In genomic region chrX:47863187-47863586, GRCh38 we compare ENCODE assay signal across 17 cellular contexts. TPM values are rescaled to one million over a fixed set of nuclear protein-coding genes. Genes with fewer than 3 reads are reported as not detected.
A peak's percentile ranks its signal among the peaks of the same experiment; 100 is the strongest.
DNase-seq lines count a peak whose midpoint lies in the region; ATAC-seq, FAIRE-seq and TF ChIP-seq lines count a peak whose summit lies in the region.
"Had no signal": no experiment of that assay in that cellular context is flagged by ENCODE, and none has a peak within 500 bp of the region (broad histone marks: within the 10 kb centered on the region; RNA-seq: fewer than 3 reads in every experiment).

No MANE protein-coding gene starts in this region.

- POLR2A ChIA-PET in SK-N-SH (lab: Yijun Ruan, JAX): no interaction called here

- H3K4me1 ChIP-seq in right cardiac atrium (ENCODE audit: control insufficient read depth, insufficient read depth, low read length): no peaks in the 10 kb centered on the region
- no peaks in the 10 kb centered on the region for H3K4me1 ChIP-seq in left ventricle myocardium inferior
- peaks cover 0 to 5% (median 0%) of the 10 kb centered on the region in 4 donors for H3K4me1 ChIP-seq in right lobe of liver
- no peaks in the 10 kb centered on the region for H3K4me1 ChIP-seq in SK-N-SH (ENCODE audit: control insufficient read depth in 1 of 2, insufficient read depth in 2 of 2, low read depth in 1 of 2, low read length in 1 of 2)
- no peaks in the 10 kb centered on the region for H3K4me1 ChIP-seq in endodermal cell (ENCODE audit: control insufficient read depth, insufficient read depth, low read length)
- H3K4me1 ChIP-seq: BLaER1 had no signal

- peaks cover 47% of the 10 kb centered on the region for H3K9me3 Mint-ChIP-seq in endodermal cell
- H3K9me3 Mint-ChIP-seq: CD8-positive, alpha-beta T cell had no signal

- CTCF ChIA-PET in SK-N-SH (lab: Yijun Ruan, JAX): interaction anchor here (0.8 to 1.4 kb wide), 3 partner anchors 13 to 164 kb away, joined by 4 read pairs; no protein-coding TSS in a partner anchor

- no peak overlapping the region for H3K9ac ChIP-seq in SK-N-SH
- H3K9ac ChIP-seq in endodermal cell (ENCODE audit: extremely low read depth, low read length, poor library complexity, severe bottlenecking): no peak overlapping the region
- H3K9ac ChIP-seq: BLaER1 had no signal

- H2AFZ ChIP-seq in SK-N-SH (ENCODE audit: low read depth): no peak overlapping the region

- ATAC-seq in right cardiac atrium: no peak
- ATAC-seq in right lobe of liver: peak; percentile 87 to 92 (median 90)
- no peak for ATAC-seq in HG03460 (IDR thresholded peaks at IDR 0.05; ENCODE audit: unreplicated experiment)
- ATAC-seq: CD8-positive, alpha-beta T cell had no signal

- DNase-seq in right cardiac atrium (no peak), left ventricle myocardium inferior (no peak), bronchial epithelial cell (ENCODE audit: low read depth) (peak; percentile 42), right lobe of liver (peak; percentile 46 to 79 (median 65)), SK-N-SH (no peak), endodermal cell (no peak)
- DNase-seq in activated naive CD4-positive, alpha-beta T cell treated with anti-CD3 and anti-CD28 coated beads, Interleukin-2, amount 50 U/mL, for 16 hours: no peak
- DNase-seq: CD8-positive, alpha-beta T cell; DMS79; H9; NCI-H1048; NCI-H1694; NCI-H510A treated with DMSO at 0.1 percent for 48 hours; NCI-H82 had no signal

- no peak for TF ChIP-seq POLR2A in right lobe of liver (IDR thresholded peaks at IDR 0.05)

- H3K36me3 ChIP-seq in left ventricle myocardium inferior (no peaks in the 10 kb centered on the region), bronchial epithelial cell (ENCODE audit: control insufficient read depth, insufficient read depth, low read length) (no peaks in the 10 kb centered on the region), right lobe of liver (no peaks in the 10 kb centered on the region), SK-N-SH (replicated peaks in 1 of 2; ENCODE audit: control insufficient read depth in 1 of 2, insufficient read depth in 2 of 2, low read length in 1 of 2) (peaks cover 6 to 12% of the 10 kb centered on the region in 2 experiments), endodermal cell (ENCODE audit: control insufficient read depth, insufficient read depth, low read length) (peaks cover 18% of the 10 kb centered on the region)

- no peaks in the 10 kb centered on the region for H3K27me3 ChIP-seq in right cardiac atrium (ENCODE audit: control insufficient read depth, insufficient read depth)
- H3K27me3 ChIP-seq in left ventricle myocardium inferior (ENCODE audit: low read depth): no peaks in the 10 kb centered on the region
- no peaks in the 10 kb centered on the region for H3K27me3 ChIP-seq in bronchial epithelial cell (ENCODE audit: control insufficient read depth, insufficient read depth, low read length)
- no peaks in the 10 kb centered on the region for H3K27me3 ChIP-seq in right lobe of liver
- H3K27me3 ChIP-seq in SK-N-SH (ENCODE audit: insufficient read depth): no peaks in the 10 kb centered on the region
- no peaks in the 10 kb centered on the region for H3K27me3 ChIP-seq in endodermal cell (ENCODE audit: control insufficient read depth, insufficient read depth, low read length, poor library complexity, severe bottlenecking)

- H3K4me3 ChIP-seq in right cardiac atrium (ENCODE audit: low read length) (no peak overlapping the region), left ventricle myocardium inferior (no peak overlapping the region), bronchial epithelial cell (ENCODE audit: low read depth, low read length) (no peak overlapping the region), right lobe of liver (no peak overlapping the region), SK-N-SH (ENCODE audit: low read depth in 2 of 2, low read length in 1 of 2) (no peak overlapping the region), endodermal cell (ENCODE audit: low read length) (no peak overlapping the region)
- H3K4me3 ChIP-seq: BLaER1 had no signal

- H3K79me2 ChIP-seq in SK-N-SH (ENCODE audit: insufficient read depth): no peaks in the 10 kb centered on the region

- peaks cover 3% of the 10 kb centered on the region for H3K4me1 Mint-ChIP-seq in endodermal cell
- H3K4me1 Mint-ChIP-seq: H9 had no signal

- no peaks in the 10 kb centered on the region for H4K20me1 ChIP-seq in SK-N-SH (ENCODE audit: insufficient read depth)

- no peak overlapping the region for H3K27ac Mint-ChIP-seq in endodermal cell
- H3K27ac Mint-ChIP-seq: CD8-positive, alpha-beta T cell; H9 had no signal

- H3K36me3 Mint-ChIP-seq in endodermal cell (ENCODE audit: low read depth): peaks cover 21% of the 10 kb centered on the region

- no peak for TF ChIP-seq EP300 in SK-N-SH (IDR thresholded peaks at IDR 0.05; ENCODE audit: borderline replicate concordance in 1 of 2, low read depth in 1 of 2, low read length in 1 of 2)

- TF ChIP-seq CTCF in left ventricle myocardium inferior (IDR thresholded peaks at IDR 0.05; ENCODE audit: borderline replicate concordance) (no peak), bronchial epithelial cell (IDR thresholded peaks at IDR 0.05; ENCODE audit: insufficient read depth, low read length, severe bottlenecking) (no peak), right lobe of liver (IDR thresholded peaks at IDR 0.05) (no peak), SK-N-SH (IDR thresholded peaks at IDR 0.05) (no peak), endodermal cell (conservative IDR thresholded peaks at IDR 0.05) (no peak)

- WGBS in right cardiac atrium: 59% methylated on average over 2 of the region's 2 CpGs
- 0% methylated on average over 2 of the region's 2 CpGs for WGBS in right lobe of liver (ENCODE audit: insufficient coverage, low coverage, low lambda C conversion rate, missing lambda C conversion rate)
- 92% methylated on average over 2 of the region's 2 CpGs for WGBS in SK-N-SH (ENCODE audit: low lambda C conversion rate)
- WGBS in endodermal cell (ENCODE audit: insufficient coverage in 1 of 2, insufficient read length in 1 of 2), 2 experiments: 96% methylated on average over 2 of the region's 2 CpGs; no CpG with 5 or more reads in 1 of the 2 experiments

- H3K4me3 Mint-ChIP-seq in endodermal cell: no peak overlapping the region
- H3K4me3 Mint-ChIP-seq: CD8-positive, alpha-beta T cell; H9 had no signal

- intact Hi-C loops in right cardiac atrium (cut with DNase I): no loop called here
- intact Hi-C loops in left ventricle myocardium inferior (cut with micrococcal nuclease): no loop called here
- intact Hi-C loops in right lobe of liver (cut with DNase I): no loop called here

- no peak for TF ChIP-seq RAD21 in SK-N-SH (IDR thresholded peaks at IDR 0.05; ENCODE audit: low read length)

- H3K27ac ChIP-seq in right cardiac atrium (ENCODE audit: low read length) (peak overlapping the region; percentile 52), left ventricle myocardium inferior (replicated peaks) (no peak overlapping the region), right lobe of liver (peak overlapping the region; percentile 57 to 86 (median 65)), SK-N-SH (ENCODE audit: low read depth in 2 of 2, low read length in 1 of 2) (no peak overlapping the region), endodermal cell (ENCODE audit: low read depth, low read length) (no peak overlapping the region)
- H3K27ac ChIP-seq: BLaER1 had no signal

- H3K9me3 ChIP-seq in right cardiac atrium (ENCODE audit: control insufficient read depth, low read length) (no peaks in the 10 kb centered on the region), left ventricle myocardium inferior (replicated peaks) (no peaks in the 10 kb centered on the region), right lobe of liver (no peaks in the 10 kb centered on the region), SK-N-SH (no peaks in the 10 kb centered on the region), endodermal cell (ENCODE audit: control insufficient read depth, low read length) (no peaks in the 10 kb centered on the region)
- H3K9me3 ChIP-seq: BLaER1 had no signal

- no peaks in the 10 kb centered on the region for H3K9me2 ChIP-seq in SK-N-SH

- peak; percentile 7 for FAIRE-seq in bronchial epithelial cell (lab: Jason Lieb, UNC)
- FAIRE-seq: A204.1 had no signal

- H3F3A ChIP-seq in SK-N-SH (replicated peaks; ENCODE audit: insufficient read depth): no peaks in the 10 kb centered on the region

- no peak overlapping the region for H3K4me2 ChIP-seq in SK-N-SH
- H3K4me2 ChIP-seq: BLaER1 had no signal

- no peaks in the 10 kb centered on the region for H3K27me3 Mint-ChIP-seq in endodermal cell (ENCODE audit: insufficient read depth)

TF ChIP-seq in SK-N-SH, 30 proteins besides CTCF, POLR2A, EP300 and RAD21 (continues in another document):
- no peak for TF ChIP-seq EZH2phosphoT487 (IDR thresholded peaks at IDR 0.05; ENCODE audit: borderline replicate concordance, low read depth)
- no peak for TF ChIP-seq USF2 (IDR thresholded peaks at IDR 0.05; ENCODE audit: borderline replicate concordance, low read depth, low read length)
- no peak for TF ChIP-seq NFIC (IDR thresholded peaks at IDR 0.05; ENCODE audit: borderline replicate concordance)
- TF ChIP-seq SIN3A (IDR thresholded peaks at IDR 0.05; ENCODE audit: borderline replicate concordance, low read depth, low read length): no peak
- no peak for TF ChIP-seq JUND (IDR thresholded peaks at IDR 0.05)
- no peak for TF ChIP-seq FOXM1 (IDR thresholded peaks at IDR 0.05; ENCODE audit: low read depth)
- TF ChIP-seq RCOR1 (IDR thresholded peaks at IDR 0.05; ENCODE audit: low read length): no peak
- no peak for TF ChIP-seq SMC3 (IDR thresholded peaks at IDR 0.05; ENCODE audit: low read depth, low read length)
- no peak for TF ChIP-seq RXRA (IDR thresholded peaks at IDR 0.05; ENCODE audit: borderline replicate concordance, low read depth)

RNA-seq across cellular contexts. Expression of gene ZNF81, which starts 26.5 kb away (rescaled TPM):
- total RNA-seq in right cardiac atrium (10 to 100 TPM in 2 of 4 donors, 1 to 10 TPM in 2; 6.2 to 12.4 (median 9.8) TPM), left ventricle myocardium inferior (5.8 TPM), bronchial epithelial cell (2.4 and 3.8 TPM in 2 replicates), right lobe of liver (1 to 10 TPM; 2.4 to 3.8 (median 3.3) TPM), endodermal cell (10 to 100 TPM in 1 of 2 donors, 1 to 10 TPM in 1; 9.8 to 12.6 TPM)
- polyA plus RNA-seq in right cardiac atrium (2.2 TPM), SK-N-SH (2012; rRNA removed) (3.5 and 6.0 TPM in 2 replicates)
- polyA plus RNA-seq in SK-N-SH (2012; cell fraction: cytosol; rRNA removed): 4.3 and 4.5 TPM in 2 replicates
- 7.6 and 8.5 TPM in 2 replicates for polyA plus RNA-seq in SK-N-SH (2012; cell fraction: nucleus; rRNA removed)
- 4.8 TPM for polyA plus RNA-seq in endodermal cell (2013, experiment 1 of 2)
- 4.5 TPM for polyA plus RNA-seq in endodermal cell (2013, experiment 2 of 2)

Comparison
In these comparisons a context has a peak if more than half of its experiments do, and no peak if none do; other contexts are left out.
1. H3K27ac ChIP-seq: peak in right cardiac atrium (single experiment) and right lobe of liver (3 of 3); none in left ventricle myocardium inferior (single experiment), SK-N-SH (0 of 2) and endodermal cell (single experiment).
2. ATAC-seq: peak in right lobe of liver (4 of 4); none in right cardiac atrium (0 of 2) and HG03460 (single experiment).
3. DNase-seq: peak in bronchial epithelial cell (single experiment) and right lobe of liver (3 of 3); none in right cardiac atrium (0 of 3), left ventricle myocardium inferior (single experiment), SK-N-SH (single experiment), endodermal cell (single experiment) and activated naive CD4-positive, alpha-beta T cell treated with anti-CD3 and anti-CD28 coated beads, Interleukin-2, amount 50 U/mL, for 16 hours (single experiment).